ENCODE assay signal across 10 cellular contexts in genomic region chr12:45051490-45052105, GRCh38. TPM values are rescaled to one million over a fixed set of nuclear protein-coding genes. Genes with fewer than 3 reads are reported as not detected.
DNase-seq lines count a peak whose midpoint lies in the region; ATAC-seq and TF ChIP-seq lines count a peak whose summit lies in the region.
"Had no signal": no experiment of that assay in that cellular context is flagged by ENCODE, and none has a peak within 500 bp of the region (broad histone marks: within the 10 kb centered on the region; RNA-seq: fewer than 3 reads in every experiment).

No MANE protein-coding gene starts in this region.

- no peak for TF ChIP-seq POLR2A in stomach (IDR thresholded peaks at IDR 0.05)

- WGBS in stomach, 5 donors: 11 to 18% (median 13%) methylated on average over 16 to 25 of the region's 25 CpGs

- H3K27me3 Mint-ChIP-seq in activated naive CD8-positive, alpha-beta T cell treated with anti-CD3 and anti-CD28 coated beads for 36 hours: peaks cover 62% of the 10 kb centered on the region

- H3K9me3 Mint-ChIP-seq in activated naive CD8-positive, alpha-beta T cell treated with anti-CD3 and anti-CD28 coated beads for 36 hours: no peaks in the 10 kb centered on the region

- no peak for DNase-seq in activated naive CD8-positive, alpha-beta T cell treated with anti-CD3 and anti-CD28 coated beads for 36 hours
- no peak for DNase-seq in stomach
- DNase-seq in RWPE1 (ENCODE audit: low spot score): no peak
- DNase-seq in AML-193 (lab: John Stamatoyannopoulos, UW): no peak
- DNase-seq: activated CD4-positive, CD25-positive, alpha-beta regulatory T cell treated with anti-CD3 and anti-CD28 coated beads, Interleukin-2, amount 50 U/mL, for 72 hours had no signal

- no peak for ATAC-seq in GM19328 (IDR thresholded peaks at IDR 0.05; ENCODE audit: unreplicated experiment)
- no peak for ATAC-seq in HG02642 (IDR thresholded peaks at IDR 0.05; ENCODE audit: poor library complexity, unreplicated experiment)
- ATAC-seq: GM12878 had no signal

- H3K27ac ChIP-seq in HUES48 (ENCODE audit: low read depth, low read length): no peak overlapping the region
- no peak overlapping the region for H3K27ac ChIP-seq in stomach
- no peak overlapping the region for H3K27ac ChIP-seq in RWPE1

- POLR2A ChIA-PET in RWPE1 (lab: Yijun Ruan, JAX; ENCODE audit: low non-redundant PET): no interaction called here

- no peak overlapping the region for H3K27ac Mint-ChIP-seq in activated naive CD8-positive, alpha-beta T cell treated with anti-CD3 and anti-CD28 coated beads for 36 hours

- TF ChIP-seq EP300 in stomach (IDR thresholded peaks at IDR 0.05): no peak

- peaks cover 4% of the 10 kb centered on the region; the same call in 1 of the 2 replicates for H3K4me1 ChIP-seq in HUES48 (ENCODE audit: control insufficient read depth, insufficient read depth, low read length)
- H3K4me1 ChIP-seq in stomach: peaks cover 0 to 23% (median 12%) of the 10 kb centered on the region in 4 donors

- no peaks in the 10 kb centered on the region for H3K36me3 Mint-ChIP-seq in activated naive CD8-positive, alpha-beta T cell treated with anti-CD3 and anti-CD28 coated beads for 36 hours

- H3K27me3 ChIP-seq in HUES48 (ENCODE audit: control insufficient read depth, insufficient read depth, low read length) (peaks cover 59% of the 10 kb centered on the region), stomach (peaks cover 0 to 58% (median 24%) of the 10 kb centered on the region in 3 donors)

- H3K9ac ChIP-seq in HUES48 (ENCODE audit: low read depth, low read length): no peak overlapping the region

- H3K36me3 ChIP-seq in HUES48 (ENCODE audit: control insufficient read depth, insufficient read depth, low read length) (no peaks in the 10 kb centered on the region), stomach (no peaks in the 10 kb centered on the region)

- H3K4me3 ChIP-seq in HUES48 (ENCODE audit: low read depth, low read length) (peak overlapping the region; percentile 63), iPS-11a (ENCODE audit: low read depth, low read length) (peak overlapping the region; percentile 67), stomach (peak overlapping the region; percentile 25 to 48 (median 30))
- H3K4me3 ChIP-seq: GM12878 had no signal

- intact Hi-C loops in stomach (cut with DNase I; ENCODE audit: low total_unique reads): no loop called here

- peaks cover 6% of the 10 kb centered on the region for H3K4me1 Mint-ChIP-seq in activated naive CD8-positive, alpha-beta T cell treated with anti-CD3 and anti-CD28 coated beads for 36 hours

- peak overlapping the region; percentile 37 for H3K4me3 Mint-ChIP-seq in activated naive CD8-positive, alpha-beta T cell treated with anti-CD3 and anti-CD28 coated beads for 36 hours

- TF ChIP-seq CTCF in stomach (IDR thresholded peaks at IDR 0.05) (no peak), RWPE1 (conservative IDR thresholded peaks at IDR 0.05; ENCODE audit: low read depth) (no peak)

- CTCF ChIA-PET in RWPE1 (lab: Yijun Ruan, JAX): no interaction called here

- H3K9me3 ChIP-seq in HUES48 (ENCODE audit: control insufficient read depth, insufficient read depth, low read length) (no peaks in the 10 kb centered on the region), stomach (no peaks in the 10 kb centered on the region)

RNA-seq across cellular contexts. Expression of gene DBX2, which starts 0.7 kb away (rescaled TPM):
- total RNA-seq in activated naive CD8-positive, alpha-beta T cell treated with anti-CD3 and anti-CD28 coated beads for 36 hours: not detected
- total RNA-seq in stomach: not detected
- polyA plus RNA-seq in stomach: not detected
- total RNA-seq: GM12878 had no signal
- polyA plus RNA-seq: GM12878 had no signal
